In the genomic region with DNA sequence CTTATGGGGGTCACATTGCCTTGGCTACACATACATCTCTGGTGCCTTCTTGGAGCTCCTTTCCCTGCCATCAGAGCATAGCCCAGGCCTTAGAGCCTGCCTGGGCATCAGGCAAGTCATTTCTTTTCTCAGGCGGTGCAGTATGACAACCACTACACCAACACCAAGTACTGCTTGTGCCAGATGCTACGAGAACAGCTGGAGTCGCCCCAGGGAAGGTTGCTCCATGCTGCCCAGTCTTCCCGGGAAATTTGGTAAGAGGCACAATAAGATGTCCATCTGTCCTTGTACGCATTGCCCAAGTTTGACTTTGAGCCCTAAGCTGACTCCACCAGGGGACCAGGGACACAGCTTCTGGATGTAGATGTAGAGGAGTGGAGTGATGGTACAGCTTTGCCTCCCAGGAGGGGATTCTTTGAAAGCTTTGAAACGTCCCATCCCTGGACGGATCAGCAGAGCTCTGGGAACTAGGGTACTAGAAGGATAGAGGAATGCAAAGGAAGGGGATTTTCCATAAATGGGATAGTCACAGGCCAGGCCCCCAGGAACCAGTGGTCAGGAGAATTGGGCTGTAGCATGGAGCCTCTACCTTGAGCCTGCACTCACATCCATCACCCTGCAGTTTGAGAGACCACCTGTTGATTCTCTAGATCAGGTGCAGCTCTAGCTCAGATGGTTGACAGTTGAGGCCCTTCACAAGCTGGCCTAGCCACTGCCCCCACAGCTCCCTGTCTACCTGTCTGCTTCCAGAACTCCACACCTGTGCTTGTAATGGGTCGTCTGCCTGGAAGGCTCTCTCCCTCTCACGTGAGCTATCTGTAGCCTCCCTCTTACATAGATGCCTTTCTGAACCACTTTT, we compare ENCODE assay signal across 12 cellular contexts. TPM values are rescaled to one million over a fixed set of nuclear protein-coding genes. Genes with fewer than 3 reads are reported as not detected.
DNase-seq lines count a peak whose midpoint lies in the region; ATAC-seq lines count a peak whose summit lies in the region.
"Had no signal": no experiment of that assay in that cellular context is flagged by ENCODE, and none has a peak within 500 bp of the region (broad histone marks: within the 10 kb centered on the region; RNA-seq: fewer than 3 reads in every experiment).

No MANE protein-coding gene starts in this region.

- WGBS in neuronal stem cell (ENCODE audit: extremely low coverage in 2 of 2, insufficient read length in 2 of 2, insufficient replicate concordance in 1 of 2), 2 donors = no CpG with 5 or more reads among the region's 9 CpGs

- no peak for ATAC-seq in activated CD4-positive, alpha-beta T cell treated with anti-CD3 and anti-CD28 coated beads for 36 hours
- peak; percentile 9 for ATAC-seq in HG03135 (IDR thresholded peaks at IDR 0.05; ENCODE audit: unreplicated experiment)
- peak; percentile 3 for ATAC-seq in activated CD8-positive, alpha-beta T cell treated with anti-CD3 and anti-CD28 coated beads, Interleukin-2, amount 10 ng/mL, durations not matched to agents 7 days and 5 days
- no peak for ATAC-seq in GM21619 (IDR thresholded peaks at IDR 0.05; ENCODE audit: unreplicated experiment)

- no peak overlapping the region for H2BK15ac ChIP-seq in neuronal stem cell (ENCODE audit: low read length)

- peaks cover 47 to 96% of the 10 kb centered on the region in 2 donors for H3K36me3 ChIP-seq in neuronal stem cell (replicated peaks in 1 of 2; ENCODE audit: control insufficient read depth in 2 of 2, insufficient read depth in 2 of 2, low read length in 2 of 2)

- no peak for DNase-seq in activated CD4-positive, alpha-beta T cell treated with anti-CD3 and anti-CD28 coated beads for 36 hours
- no peak for DNase-seq in activated CD4-positive, alpha-beta T cell treated with anti-CD3 and anti-CD28 coated beads for 48 hours
- DNase-seq in activated CD8-positive, alpha-beta T cell treated with anti-CD3 and anti-CD28 coated beads, Interleukin-2, amount 10 ng/mL, durations not matched to agents 7 days and 5 days = no peak
- DNase-seq in neuronal stem cell (ENCODE audit: low spot score) = no peak
- no peak for DNase-seq in posterior vena cava (ENCODE audit: low spot score)
- DNase-seq in NCI-H748 (lab: John Stamatoyannopoulos, UW; ENCODE audit: unreplicated experiment) = no peak
- DNase-seq: DMS53, SW 1271 had no signal

- no peak overlapping the region for H3K4me3 Mint-ChIP-seq in activated CD4-positive, alpha-beta T cell treated with anti-CD3 and anti-CD28 coated beads for 36 hours
- H3K4me3 Mint-ChIP-seq in activated CD8-positive, alpha-beta T cell treated with anti-CD3 and anti-CD28 coated beads, Interleukin-2, amount 10 ng/mL, durations not matched to agents 7 days and 5 days = peak overlapping the region; percentile 57

- H3K4me3 ChIP-seq in neuronal stem cell (ENCODE audit: low read length in 2 of 2) = peak overlapping the region in 1 of 2 donors; percentile 6

- no peak overlapping the region for H2BK5ac ChIP-seq in neuronal stem cell (ENCODE audit: low read length)

- no peak overlapping the region for H3K18ac ChIP-seq in neuronal stem cell (ENCODE audit: low read length)

- no peak overlapping the region for H3K23ac ChIP-seq in neuronal stem cell (ENCODE audit: low read depth, low read length, poor library complexity)

- H3K4ac ChIP-seq in neuronal stem cell (ENCODE audit: low read length) = no peak overlapping the region

- H3K4me1 ChIP-seq in neuronal stem cell (ENCODE audit: control insufficient read depth in 2 of 2, insufficient read depth in 1 of 2, low read depth in 1 of 2, low read length in 2 of 2) = no peaks in the 10 kb centered on the region

- H2AK5ac ChIP-seq in neuronal stem cell (ENCODE audit: low read depth, low read length) = no peak overlapping the region

- H4K91ac ChIP-seq in neuronal stem cell (ENCODE audit: low read depth, low read length, poor library complexity) = no peak overlapping the region

- CTCF ChIA-PET in activated CD4-positive, alpha-beta T cell treated with anti-CD3 and anti-CD28 coated beads for 36 hours (lab: Charles Lee) = interaction anchor here (0.7 to 3.1 kb wide), 8 partner anchors 9 to 190 kb away, joined by 3 to 15 read pairs (median 4); no protein-coding TSS in a partner anchor
- CTCF ChIA-PET in activated CD8-positive, alpha-beta T cell treated with anti-CD3 and anti-CD28 coated beads, Interleukin-2, amount 10 ng/mL, durations not matched to agents 7 days and 5 days (lab: Charles Lee) = interaction anchor here (0.7 to 11.1 kb wide), 9 partner anchors 10 to 913 kb away, joined by 3 to 142 read pairs (median 5); a partner anchor contains a TSS

- peaks cover 77% of the 10 kb centered on the region for H3K36me3 Mint-ChIP-seq in activated CD4-positive, alpha-beta T cell treated with anti-CD3 and anti-CD28 coated beads for 36 hours (ENCODE audit: low read depth)
- peaks cover 76% of the 10 kb centered on the region for H3K36me3 Mint-ChIP-seq in activated CD8-positive, alpha-beta T cell treated with anti-CD3 and anti-CD28 coated beads, Interleukin-2, amount 10 ng/mL, durations not matched to agents 7 days and 5 days (ENCODE audit: low read depth)

- no peak overlapping the region for H3K14ac ChIP-seq in neuronal stem cell (ENCODE audit: low read length)

- no peak overlapping the region for H2BK120ac ChIP-seq in neuronal stem cell (ENCODE audit: low read depth, low read length)

- H3K4me2 ChIP-seq in neuronal stem cell (ENCODE audit: insufficient read depth, low read length, poor library complexity, severe bottlenecking) = no peak overlapping the region

- H3K9me3 ChIP-seq in neuronal stem cell (replicated peaks in 1 of 2; ENCODE audit: control insufficient read depth in 2 of 2, insufficient read depth in 1 of 2, low read depth in 1 of 2, low read length in 2 of 2) = no peaks in the 10 kb centered on the region

- peaks cover 80% of the 10 kb centered on the region for H3K4me1 Mint-ChIP-seq in activated CD4-positive, alpha-beta T cell treated with anti-CD3 and anti-CD28 coated beads for 36 hours
- peaks cover 89% of the 10 kb centered on the region for H3K4me1 Mint-ChIP-seq in activated CD8-positive, alpha-beta T cell treated with anti-CD3 and anti-CD28 coated beads, Interleukin-2, amount 10 ng/mL, durations not matched to agents 7 days and 5 days (ENCODE audit: low read depth)

- H2BK12ac ChIP-seq in neuronal stem cell (ENCODE audit: low read length) = no peak overlapping the region

- no peak overlapping the region for H3K27ac ChIP-seq in neuronal stem cell (replicated peaks; ENCODE audit: low read length)

- no peaks in the 10 kb centered on the region for H3K79me1 ChIP-seq in neuronal stem cell (ENCODE audit: low read depth, low read length)

- no peak overlapping the region for H2AFZ ChIP-seq in neuronal stem cell (ENCODE audit: low read length)

- H3K9ac ChIP-seq in neuronal stem cell (ENCODE audit: low read depth, low read length, poor library complexity) = peak overlapping the region; percentile 24

- H3K9me3 Mint-ChIP-seq in activated CD4-positive, alpha-beta T cell treated with anti-CD3 and anti-CD28 coated beads for 36 hours (ENCODE audit: low read depth) = no peaks in the 10 kb centered on the region
- no peaks in the 10 kb centered on the region for H3K9me3 Mint-ChIP-seq in activated CD8-positive, alpha-beta T cell treated with anti-CD3 and anti-CD28 coated beads, Interleukin-2, amount 10 ng/mL, durations not matched to agents 7 days and 5 days (ENCODE audit: insufficient read depth)

- peak overlapping the region; percentile 81 for H3K27ac Mint-ChIP-seq in activated CD4-positive, alpha-beta T cell treated with anti-CD3 and anti-CD28 coated beads for 36 hours
- peak overlapping the region; percentile 89 for H3K27ac Mint-ChIP-seq in activated CD8-positive, alpha-beta T cell treated with anti-CD3 and anti-CD28 coated beads, Interleukin-2, amount 10 ng/mL, durations not matched to agents 7 days and 5 days

- H3K27me3 Mint-ChIP-seq in activated CD4-positive, alpha-beta T cell treated with anti-CD3 and anti-CD28 coated beads for 36 hours = no peaks in the 10 kb centered on the region
- H3K27me3 Mint-ChIP-seq in activated CD8-positive, alpha-beta T cell treated with anti-CD3 and anti-CD28 coated beads, Interleukin-2, amount 10 ng/mL, durations not matched to agents 7 days and 5 days (ENCODE audit: low read depth) = no peaks in the 10 kb centered on the region

- POLR2A ChIA-PET in activated CD4-positive, alpha-beta T cell treated with anti-CD3 and anti-CD28 coated beads for 36 hours (lab: Charles Lee) = interaction anchor here (0.7 kb wide), 1 partner anchor 12 kb away, joined by 3 read pairs; no protein-coding TSS in a partner anchor
- POLR2A ChIA-PET in activated CD8-positive, alpha-beta T cell treated with anti-CD3 and anti-CD28 coated beads, Interleukin-2, amount 10 ng/mL, durations not matched to agents 7 days and 5 days (lab: Charles Lee) = interaction anchor here (0.8 to 3.6 kb wide), 7 partner anchors 10 to 137 kb away, joined by 3 to 76 read pairs (median 4); a partner anchor contains a TSS

- H4K8ac ChIP-seq in neuronal stem cell (ENCODE audit: low read depth, low read length) = no peak overlapping the region

- intact Hi-C loops in activated CD4-positive, alpha-beta T cell treated with anti-CD3 and anti-CD28 coated beads for 36 hours (cut with DNase I, micrococcal nuclease) = no loop called here
- intact Hi-C loops in posterior vena cava (cut with DNase I) = no loop called here

- no peaks in the 10 kb centered on the region for H3K27me3 ChIP-seq in neuronal stem cell (ENCODE audit: control insufficient read depth in 3 of 3, insufficient read depth in 3 of 3, low read depth in 1 of 3, low read length in 3 of 3)

RNA-seq across cellular contexts. Expression of a gene that starts 11.0 kb away (rescaled TPM):
- 10 to 100 TPM; 68.4 to 81.2 TPM for total RNA-seq in activated CD4-positive, alpha-beta T cell treated with anti-CD3 and anti-CD28 coated beads for 36 hours
- 100 to 1,000 TPM; 166 to 169 TPM for total RNA-seq in activated CD8-positive, alpha-beta T cell treated with anti-CD3 and anti-CD28 coated beads, Interleukin-2, amount 10 ng/mL, durations not matched to agents 7 days and 5 days
- polyA plus RNA-seq in neuronal stem cell (2013, experiment 1 of 2) = 23.7 TPM
- 24.7 TPM for polyA plus RNA-seq in neuronal stem cell (2013, experiment 2 of 2)
- 10 to 100 TPM; 28.0 to 30.8 TPM for total RNA-seq in posterior vena cava

RNA-seq across cellular contexts. Expression of a gene that starts 51.0 kb away (rescaled TPM):
- 10 to 100 TPM; 29.5 to 33.1 TPM for total RNA-seq in activated CD4-positive, alpha-beta T cell treated with anti-CD3 and anti-CD28 coated beads for 36 hours
- total RNA-seq in activated CD8-positive, alpha-beta T cell treated with anti-CD3 and anti-CD28 coated beads, Interleukin-2, amount 10 ng/mL, durations not matched to agents 7 days and 5 days = 10 to 100 TPM; 24.1 to 25.2 TPM
- polyA plus RNA-seq in neuronal stem cell (2013, experiment 1 of 2) = 7.8 TPM
- polyA plus RNA-seq in neuronal stem cell (2013, experiment 2 of 2) = 7.5 TPM
- 10 to 100 TPM in 1 of 2 donors, 1 to 10 TPM in 1; 6.6 to 11.6 TPM for total RNA-seq in posterior vena cava

RNA-seq across cellular contexts. Expression of a gene that starts 51.1 kb away (rescaled TPM):
- 10 to 100 TPM; 13.7 to 17.1 TPM for total RNA-seq in activated CD4-positive, alpha-beta T cell treated with anti-CD3 and anti-CD28 coated beads for 36 hours
- total RNA-seq in activated CD8-positive, alpha-beta T cell treated with anti-CD3 and anti-CD28 coated beads, Interleukin-2, amount 10 ng/mL, durations not matched to agents 7 days and 5 days = 10 to 100 TPM; 13.6 to 13.9 TPM
- polyA plus RNA-seq in neuronal stem cell (2013, experiment 1 of 2) = 5.3 TPM
- polyA plus RNA-seq in neuronal stem cell (2013, experiment 2 of 2) = 5.0 TPM
- total RNA-seq in posterior vena cava = 1 to 10 TPM; 5.4 to 5.8 TPM

RNA-seq across cellular contexts. Expression of a gene that starts 58.4 kb away (rescaled TPM):
- total RNA-seq in activated CD4-positive, alpha-beta T cell treated with anti-CD3 and anti-CD28 coated beads for 36 hours = not detected
- total RNA-seq in activated CD8-positive, alpha-beta T cell treated with anti-CD3 and anti-CD28 coated beads, Interleukin-2, amount 10 ng/mL, durations not matched to agents 7 days and 5 days = not detected
- not detected for polyA plus RNA-seq in neuronal stem cell (2013, experiment 1 of 2)
- not detected for polyA plus RNA-seq in neuronal stem cell (2013, experiment 2 of 2)
- total RNA-seq in posterior vena cava = not detected
- total RNA-seq: A172, renal cortical epithelial cell had no signal

Comparison
In these comparisons a context has a peak if more than half of its experiments do, and no peak if none do; other contexts are left out.
1. ATAC-seq: peak in HG03135 (single experiment) and activated CD8-positive, alpha-beta T cell treated with anti-CD3 and anti-CD28 coated beads, Interleukin-2, amount 10 ng/mL, durations not matched to agents 7 days and 5 days (single experiment); none in activated CD4-positive, alpha-beta T cell treated with anti-CD3 and anti-CD28 coated beads for 36 hours (single experiment) and GM21619 (single experiment).